In the genomic region with DNA sequence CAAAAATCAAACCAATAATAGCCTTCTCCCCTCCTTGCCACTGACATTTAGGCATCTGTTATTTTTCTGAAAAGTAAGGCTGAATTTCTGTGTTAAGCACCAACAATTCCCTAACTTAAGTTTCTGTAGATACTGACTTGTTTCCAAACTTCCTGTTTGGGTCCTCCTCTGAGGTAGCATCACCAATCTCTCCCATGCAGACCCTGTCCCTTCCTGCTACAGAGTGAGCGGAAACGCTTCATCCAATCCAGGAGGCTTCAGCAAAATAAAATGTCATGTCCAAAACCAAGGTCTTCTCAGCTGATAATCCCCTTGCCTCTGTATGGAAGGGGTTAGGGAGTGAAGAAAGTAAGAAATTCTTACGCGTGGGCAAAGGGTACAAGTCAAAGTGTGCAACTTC, we compare ENCODE assay signal across 2 cellular contexts.
TF ChIP-seq lines count a peak whose summit lies in the region.

No MANE protein-coding gene starts in this region.

TF ChIP-seq in GM23338, 12 proteins besides CTCF, POLR2A, EP300 and RAD21 (continued from another document):
- TF ChIP-seq, protein P1, sequence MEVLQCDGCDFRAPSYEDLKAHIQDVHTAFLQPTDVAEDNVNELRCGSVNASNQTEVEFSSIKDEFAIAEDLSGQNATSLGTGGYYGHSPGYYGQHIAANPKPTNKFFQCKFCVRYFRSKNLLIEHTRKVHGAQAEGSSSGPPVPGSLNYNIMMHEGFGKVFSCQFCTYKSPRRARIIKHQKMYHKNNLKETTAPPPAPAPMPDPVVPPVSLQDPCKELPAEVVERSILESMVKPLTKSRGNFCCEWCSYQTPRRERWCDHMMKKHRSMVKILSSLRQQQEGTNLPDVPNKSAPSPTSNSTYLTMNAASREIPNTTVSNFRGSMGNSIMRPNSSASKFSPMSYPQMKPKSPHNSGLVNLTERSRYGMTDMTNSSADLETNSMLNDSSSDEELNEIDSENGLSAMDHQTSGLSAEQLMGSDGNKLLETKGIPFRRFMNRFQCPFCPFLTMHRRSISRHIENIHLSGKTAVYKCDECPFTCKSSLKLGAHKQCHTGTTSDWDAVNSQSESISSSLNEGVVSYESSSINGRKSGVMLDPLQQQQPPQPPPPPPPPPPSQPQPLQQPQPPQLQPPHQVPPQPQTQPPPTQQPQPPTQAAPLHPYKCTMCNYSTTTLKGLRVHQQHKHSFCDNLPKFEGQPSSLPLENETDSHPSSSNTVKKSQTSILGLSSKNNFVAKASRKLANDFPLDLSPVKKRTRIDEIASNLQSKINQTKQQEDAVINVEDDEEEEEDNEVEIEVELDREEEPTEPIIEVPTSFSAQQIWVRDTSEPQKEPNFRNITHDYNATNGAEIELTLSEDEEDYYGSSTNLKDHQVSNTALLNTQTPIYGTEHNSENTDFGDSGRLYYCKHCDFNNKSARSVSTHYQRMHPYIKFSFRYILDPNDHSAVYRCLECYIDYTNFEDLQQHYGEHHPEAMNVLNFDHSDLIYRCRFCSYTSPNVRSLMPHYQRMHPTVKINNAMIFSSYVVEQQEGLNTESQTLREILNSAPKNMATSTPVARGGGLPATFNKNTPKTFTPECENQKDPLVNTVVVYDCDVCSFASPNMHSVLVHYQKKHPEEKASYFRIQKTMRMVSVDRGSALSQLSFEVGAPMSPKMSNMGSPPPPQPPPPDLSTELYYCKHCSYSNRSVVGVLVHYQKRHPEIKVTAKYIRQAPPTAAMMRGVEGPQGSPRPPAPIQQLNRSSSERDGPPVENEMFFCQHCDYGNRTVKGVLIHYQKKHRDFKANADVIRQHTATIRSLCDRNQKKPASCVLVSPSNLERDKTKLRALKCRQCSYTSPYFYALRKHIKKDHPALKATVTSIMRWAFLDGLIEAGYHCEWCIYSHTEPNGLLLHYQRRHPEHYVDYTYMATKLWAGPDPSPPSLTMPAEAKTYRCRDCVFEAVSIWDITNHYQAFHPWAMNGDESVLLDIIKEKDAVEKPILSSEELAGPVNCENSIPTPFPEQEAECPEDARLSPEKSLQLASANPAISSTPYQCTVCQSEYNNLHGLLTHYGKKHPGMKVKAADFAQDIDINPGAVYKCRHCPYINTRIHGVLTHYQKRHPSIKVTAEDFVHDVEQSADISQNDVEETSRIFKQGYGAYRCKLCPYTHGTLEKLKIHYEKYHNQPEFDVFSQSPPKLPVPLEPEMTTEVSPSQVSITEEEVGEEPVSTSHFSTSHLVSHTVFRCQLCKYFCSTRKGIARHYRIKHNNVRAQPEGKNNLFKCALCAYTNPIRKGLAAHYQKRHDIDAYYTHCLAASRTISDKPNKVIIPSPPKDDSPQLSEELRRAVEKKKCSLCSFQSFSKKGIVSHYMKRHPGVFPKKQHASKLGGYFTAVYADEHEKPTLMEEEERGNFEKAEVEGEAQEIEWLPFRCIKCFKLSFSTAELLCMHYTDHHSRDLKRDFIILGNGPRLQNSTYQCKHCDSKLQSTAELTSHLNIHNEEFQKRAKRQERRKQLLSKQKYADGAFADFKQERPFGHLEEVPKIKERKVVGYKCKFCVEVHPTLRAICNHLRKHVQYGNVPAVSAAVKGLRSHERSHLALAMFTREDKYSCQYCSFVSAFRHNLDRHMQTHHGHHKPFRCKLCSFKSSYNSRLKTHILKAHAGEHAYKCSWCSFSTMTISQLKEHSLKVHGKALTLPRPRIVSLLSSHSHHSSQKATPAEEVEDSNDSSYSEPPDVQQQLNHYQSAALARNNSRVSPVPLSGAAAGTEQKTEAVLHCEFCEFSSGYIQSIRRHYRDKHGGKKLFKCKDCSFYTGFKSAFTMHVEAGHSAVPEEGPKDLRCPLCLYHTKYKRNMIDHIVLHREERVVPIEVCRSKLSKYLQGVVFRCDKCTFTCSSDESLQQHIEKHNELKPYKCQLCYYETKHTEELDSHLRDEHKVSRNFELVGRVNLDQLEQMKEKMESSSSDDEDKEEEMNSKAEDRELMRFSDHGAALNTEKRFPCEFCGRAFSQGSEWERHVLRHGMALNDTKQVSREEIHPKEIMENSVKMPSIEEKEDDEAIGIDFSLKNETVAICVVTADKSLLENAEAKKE (CRISPR knock-in tag; IDR thresholded peaks at IDR 0.05): no peak
- TF ChIP-seq EZH2phosphoT487 (IDR thresholded peaks at IDR 0.05; ENCODE audit: unreplicated experiment) (no peak), POLR2AphosphoS5 (IDR thresholded peaks at IDR 0.05; ENCODE audit: low read depth) (no peak), NANOG (IDR thresholded peaks at IDR 0.05; ENCODE audit: borderline replicate concordance) (no peak), ZNF114 (CRISPR knock-in tag; IDR thresholded peaks at IDR 0.05) (no peak), STAT1 (IDR thresholded peaks at IDR 0.05; ENCODE audit: unreplicated experiment) (no peak), ZNF331 (CRISPR knock-in tag; IDR thresholded peaks at IDR 0.05; ENCODE audit: low read depth) (no peak)
- TF ChIP-seq, protein P2, sequence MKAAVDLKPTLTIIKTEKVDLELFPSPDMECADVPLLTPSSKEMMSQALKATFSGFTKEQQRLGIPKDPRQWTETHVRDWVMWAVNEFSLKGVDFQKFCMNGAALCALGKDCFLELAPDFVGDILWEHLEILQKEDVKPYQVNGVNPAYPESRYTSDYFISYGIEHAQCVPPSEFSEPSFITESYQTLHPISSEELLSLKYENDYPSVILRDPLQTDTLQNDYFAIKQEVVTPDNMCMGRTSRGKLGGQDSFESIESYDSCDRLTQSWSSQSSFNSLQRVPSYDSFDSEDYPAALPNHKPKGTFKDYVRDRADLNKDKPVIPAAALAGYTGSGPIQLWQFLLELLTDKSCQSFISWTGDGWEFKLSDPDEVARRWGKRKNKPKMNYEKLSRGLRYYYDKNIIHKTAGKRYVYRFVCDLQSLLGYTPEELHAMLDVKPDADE (IDR thresholded peaks at IDR 0.05): no peak
- TF ChIP-seq, protein P3, sequence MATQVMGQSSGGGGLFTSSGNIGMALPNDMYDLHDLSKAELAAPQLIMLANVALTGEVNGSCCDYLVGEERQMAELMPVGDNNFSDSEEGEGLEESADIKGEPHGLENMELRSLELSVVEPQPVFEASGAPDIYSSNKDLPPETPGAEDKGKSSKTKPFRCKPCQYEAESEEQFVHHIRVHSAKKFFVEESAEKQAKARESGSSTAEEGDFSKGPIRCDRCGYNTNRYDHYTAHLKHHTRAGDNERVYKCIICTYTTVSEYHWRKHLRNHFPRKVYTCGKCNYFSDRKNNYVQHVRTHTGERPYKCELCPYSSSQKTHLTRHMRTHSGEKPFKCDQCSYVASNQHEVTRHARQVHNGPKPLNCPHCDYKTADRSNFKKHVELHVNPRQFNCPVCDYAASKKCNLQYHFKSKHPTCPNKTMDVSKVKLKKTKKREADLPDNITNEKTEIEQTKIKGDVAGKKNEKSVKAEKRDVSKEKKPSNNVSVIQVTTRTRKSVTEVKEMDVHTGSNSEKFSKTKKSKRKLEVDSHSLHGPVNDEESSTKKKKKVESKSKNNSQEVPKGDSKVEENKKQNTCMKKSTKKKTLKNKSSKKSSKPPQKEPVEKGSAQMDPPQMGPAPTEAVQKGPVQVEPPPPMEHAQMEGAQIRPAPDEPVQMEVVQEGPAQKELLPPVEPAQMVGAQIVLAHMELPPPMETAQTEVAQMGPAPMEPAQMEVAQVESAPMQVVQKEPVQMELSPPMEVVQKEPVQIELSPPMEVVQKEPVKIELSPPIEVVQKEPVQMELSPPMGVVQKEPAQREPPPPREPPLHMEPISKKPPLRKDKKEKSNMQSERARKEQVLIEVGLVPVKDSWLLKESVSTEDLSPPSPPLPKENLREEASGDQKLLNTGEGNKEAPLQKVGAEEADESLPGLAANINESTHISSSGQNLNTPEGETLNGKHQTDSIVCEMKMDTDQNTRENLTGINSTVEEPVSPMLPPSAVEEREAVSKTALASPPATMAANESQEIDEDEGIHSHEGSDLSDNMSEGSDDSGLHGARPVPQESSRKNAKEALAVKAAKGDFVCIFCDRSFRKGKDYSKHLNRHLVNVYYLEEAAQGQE (IDR thresholded peaks at IDR 0.05; ENCODE audit: unreplicated experiment): no peak

TF ChIP-seq in SK-N-SH treated with all-trans-retinoic acid at 6 μM for 48 hours, 23 proteins besides CTCF, POLR2A, EP300 and RAD21 (continued from another document):
- TF ChIP-seq, protein P4, sequence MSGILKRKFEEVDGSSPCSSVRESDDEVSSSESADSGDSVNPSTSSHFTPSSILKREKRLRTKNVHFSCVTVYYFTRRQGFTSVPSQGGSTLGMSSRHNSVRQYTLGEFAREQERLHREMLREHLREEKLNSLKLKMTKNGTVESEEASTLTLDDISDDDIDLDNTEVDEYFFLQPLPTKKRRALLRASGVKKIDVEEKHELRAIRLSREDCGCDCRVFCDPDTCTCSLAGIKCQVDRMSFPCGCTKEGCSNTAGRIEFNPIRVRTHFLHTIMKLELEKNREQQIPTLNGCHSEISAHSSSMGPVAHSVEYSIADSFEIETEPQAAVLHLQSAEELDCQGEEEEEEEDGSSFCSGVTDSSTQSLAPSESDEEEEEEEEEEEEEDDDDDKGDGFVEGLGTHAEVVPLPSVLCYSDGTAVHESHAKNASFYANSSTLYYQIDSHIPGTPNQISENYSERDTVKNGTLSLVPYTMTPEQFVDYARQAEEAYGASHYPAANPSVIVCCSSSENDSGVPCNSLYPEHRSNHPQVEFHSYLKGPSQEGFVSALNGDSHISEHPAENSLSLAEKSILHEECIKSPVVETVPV (CRISPR knock-in tag; IDR thresholded peaks at IDR 0.05): no peak
